ENCODE assay signal across 8 cellular contexts in the genomic region with DNA sequence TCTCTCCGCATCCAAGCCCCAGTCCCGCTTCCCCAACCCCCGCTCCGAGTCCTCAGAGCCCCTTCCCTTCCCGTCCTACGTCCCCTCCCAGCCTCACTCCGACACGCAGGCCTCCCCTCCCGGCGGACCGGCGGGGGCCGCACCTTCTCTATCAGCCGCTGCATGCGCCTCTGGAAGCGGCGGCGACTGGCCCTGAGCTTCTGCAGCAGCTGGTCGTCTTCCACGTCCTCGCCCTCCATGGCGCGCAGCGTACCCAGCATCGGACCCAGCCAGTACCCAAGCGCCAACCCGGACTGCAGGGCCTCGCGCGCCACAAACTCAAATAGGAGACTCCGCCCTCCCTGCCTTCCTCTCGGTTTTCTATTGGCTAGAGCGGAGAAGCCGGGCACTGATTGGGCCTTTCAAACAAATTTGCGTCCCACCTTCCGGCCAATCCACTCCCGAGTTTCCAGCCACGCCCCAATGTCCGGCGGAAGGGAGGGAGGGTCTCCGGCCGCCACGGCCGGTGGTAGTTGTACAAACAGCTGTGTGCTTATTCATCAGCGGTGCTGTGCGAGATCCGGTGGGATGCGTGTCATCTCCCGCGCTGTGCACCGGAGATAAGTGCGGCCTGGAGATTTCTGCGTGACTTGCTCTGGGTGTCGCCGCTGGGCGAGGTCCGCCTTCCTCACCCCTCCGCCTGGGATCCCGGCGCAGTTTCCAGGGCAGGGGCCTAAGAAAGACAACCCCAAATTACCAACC. TPM values are rescaled to one million over a fixed set of nuclear protein-coding genes. Genes with fewer than 3 reads are reported as not detected.
DNase-seq lines count a peak whose midpoint lies in the region; ATAC-seq and TF ChIP-seq lines count a peak whose summit lies in the region.

A gene with protein sequence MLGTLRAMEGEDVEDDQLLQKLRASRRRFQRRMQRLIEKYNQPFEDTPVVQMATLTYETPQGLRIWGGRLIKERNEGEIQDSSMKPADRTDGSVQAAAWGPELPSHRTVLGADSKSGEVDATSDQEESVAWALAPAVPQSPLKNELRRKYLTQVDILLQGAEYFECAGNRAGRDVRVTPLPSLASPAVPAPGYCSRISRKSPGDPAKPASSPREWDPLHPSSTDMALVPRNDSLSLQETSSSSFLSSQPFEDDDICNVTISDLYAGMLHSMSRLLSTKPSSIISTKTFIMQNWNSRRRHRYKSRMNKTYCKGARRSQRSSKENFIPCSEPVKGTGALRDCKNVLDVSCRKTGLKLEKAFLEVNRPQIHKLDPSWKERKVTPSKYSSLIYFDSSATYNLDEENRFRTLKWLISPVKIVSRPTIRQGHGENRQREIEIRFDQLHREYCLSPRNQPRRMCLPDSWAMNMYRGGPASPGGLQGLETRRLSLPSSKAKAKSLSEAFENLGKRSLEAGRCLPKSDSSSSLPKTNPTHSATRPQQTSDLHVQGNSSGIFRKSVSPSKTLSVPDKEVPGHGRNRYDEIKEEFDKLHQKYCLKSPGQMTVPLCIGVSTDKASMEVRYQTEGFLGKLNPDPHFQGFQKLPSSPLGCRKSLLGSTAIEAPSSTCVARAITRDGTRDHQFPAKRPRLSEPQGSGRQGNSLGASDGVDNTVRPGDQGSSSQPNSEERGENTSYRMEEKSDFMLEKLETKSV (minus strand): TSS at position 295 of the 741 bp plus-strand sequence. CDS start 35 bp downstream, at position 260.

- TF ChIP-seq EP300 in SK-N-SH (IDR thresholded peaks at IDR 0.05; ENCODE audit: borderline replicate concordance in 1 of 2, low read depth in 1 of 2, low read length in 1 of 2), result peak; percentile 12 to 27; a peak in 1 of 4 replicates

- H3K9me3 ChIP-seq in SK-N-SH (no peaks in the 10 kb centered on the region), osteoblast (ENCODE audit: low read depth, low read length) (no peaks in the 10 kb centered on the region), thymus (ENCODE audit: control insufficient read depth) (no peaks in the 10 kb centered on the region)

- peak; percentile 95 for ATAC-seq in HG02610 (IDR thresholded peaks at IDR 0.05; ENCODE audit: unreplicated experiment)

- H3K4me2 ChIP-seq in SK-N-SH (peak within 1 kb of the TSS; percentile 96), osteoblast (ENCODE audit: insufficient read depth, low read length) (peak within 1 kb of the TSS; percentile 98)

- DNase-seq in GM10248 (ENCODE audit: extremely low spot score) (peak; percentile 99), NCI-H1092 (lab: John Stamatoyannopoulos, UW) (peak; percentile 94), SK-N-SH (peak; percentile 99), glomerular endothelial cell (ENCODE audit: extremely low read depth, low read depth, low spot score) (peak; percentile 87), osteoblast (ENCODE audit: insufficient read length, low spot score, missing footprints) (peak; percentile 99)
- peak; percentile 97 for DNase-seq in activated naive CD4-positive, alpha-beta T cell treated with anti-CD3 and anti-CD28 coated beads, Interleukin-2, amount 10 ng/mL, durations not matched to agents 7 days and 5 days

- H3K4me3 ChIP-seq in SK-N-SH (ENCODE audit: low read depth in 2 of 2, low read length in 1 of 2) (peak within 1 kb of the TSS; percentile 92 to 93), osteoblast (ENCODE audit: insufficient read depth, low read length) (peak within 1 kb of the TSS; percentile 92), thymus (ENCODE audit: low read length) (peak within 1 kb of the TSS; percentile 88)

- H4K20me1 ChIP-seq in SK-N-SH (ENCODE audit: insufficient read depth) (peaks cover 19% of the 10 kb centered on the region; the same call in 1 of the 2 replicates), osteoblast (ENCODE audit: insufficient read depth, low read length) (no peaks in the 10 kb centered on the region)

- H3K79me2 ChIP-seq in SK-N-SH (ENCODE audit: insufficient read depth), result peaks cover 50% of the 10 kb centered on the region
- H3K79me2 ChIP-seq in osteoblast (ENCODE audit: insufficient read depth, low read length), result peaks cover 48% of the 10 kb centered on the region

- no peaks in the 10 kb centered on the region for H3K27me3 ChIP-seq in SK-N-SH (ENCODE audit: insufficient read depth)
- no peaks in the 10 kb centered on the region for H3K27me3 ChIP-seq in osteoblast (ENCODE audit: insufficient read depth, low read length)
- no peaks in the 10 kb centered on the region for H3K27me3 ChIP-seq in thymus (ENCODE audit: control insufficient read depth, insufficient read depth)

- peaks cover 10 to 21% of the 10 kb centered on the region in 2 experiments for H3K36me3 ChIP-seq in SK-N-SH (replicated peaks in 1 of 2; ENCODE audit: control insufficient read depth in 1 of 2, insufficient read depth in 2 of 2, low read length in 1 of 2)
- peaks cover 24% of the 10 kb centered on the region for H3K36me3 ChIP-seq in osteoblast (ENCODE audit: insufficient read depth, low read length)
- H3K36me3 ChIP-seq in thymus (ENCODE audit: control insufficient read depth, insufficient read depth), result peaks cover 14% of the 10 kb centered on the region

- H3K4me1 Mint-ChIP-seq in activated naive CD4-positive, alpha-beta T cell treated with anti-CD3 and anti-CD28 coated beads, Interleukin-2, amount 10 ng/mL, durations not matched to agents 7 days and 5 days, result peaks cover 62% of the 10 kb centered on the region

- peaks cover 11 to 20% of the 10 kb centered on the region in 2 experiments; a peak in 2 of 4 replicates for H3K4me1 ChIP-seq in SK-N-SH (ENCODE audit: control insufficient read depth in 1 of 2, insufficient read depth in 2 of 2, low read depth in 1 of 2, low read length in 1 of 2)
- peaks cover 28% of the 10 kb centered on the region for H3K4me1 ChIP-seq in osteoblast (ENCODE audit: insufficient read depth, low read length)
- peaks cover 17% of the 10 kb centered on the region for H3K4me1 ChIP-seq in thymus (ENCODE audit: control insufficient read depth, insufficient read depth, low read length)

- peaks cover 8% of the 10 kb centered on the region for H3K27me3 Mint-ChIP-seq in activated naive CD4-positive, alpha-beta T cell treated with anti-CD3 and anti-CD28 coated beads, Interleukin-2, amount 10 ng/mL, durations not matched to agents 7 days and 5 days

- H3K27ac Mint-ChIP-seq in activated naive CD4-positive, alpha-beta T cell treated with anti-CD3 and anti-CD28 coated beads, Interleukin-2, amount 10 ng/mL, durations not matched to agents 7 days and 5 days, result peak within 1 kb of the TSS; percentile 89

- H3K36me3 Mint-ChIP-seq in activated naive CD4-positive, alpha-beta T cell treated with anti-CD3 and anti-CD28 coated beads, Interleukin-2, amount 10 ng/mL, durations not matched to agents 7 days and 5 days, result peaks cover 45% of the 10 kb centered on the region

- WGBS in SK-N-SH (ENCODE audit: low lambda C conversion rate), result 2% methylated on average over 51 of the region's 60 CpGs
- under 1% methylated on average over 60 of the region's 60 CpGs for WGBS in thymus

- no peaks in the 10 kb centered on the region for H3K9me2 ChIP-seq in SK-N-SH

- TF ChIP-seq RAD21 in SK-N-SH (IDR thresholded peaks at IDR 0.05; ENCODE audit: low read length), result no peak

- peaks cover 3% of the 10 kb centered on the region for H3F3A ChIP-seq in SK-N-SH (replicated peaks; ENCODE audit: insufficient read depth)

- peak within 1 kb of the TSS; percentile 88 for H3K9ac ChIP-seq in SK-N-SH

- TF ChIP-seq CTCF in GM10248 (IDR thresholded peaks at IDR 0.05; ENCODE audit: control extremely low read depth, extremely low read depth, low read depth, missing control alignments) (no peak), SK-N-SH (IDR thresholded peaks at IDR 0.05) (no peak), osteoblast (IDR thresholded peaks at IDR 0.05; ENCODE audit: extremely low read depth, low read depth, low read length) (no peak)

- H3K9me3 Mint-ChIP-seq in activated naive CD4-positive, alpha-beta T cell treated with anti-CD3 and anti-CD28 coated beads, Interleukin-2, amount 10 ng/mL, durations not matched to agents 7 days and 5 days, result no peaks in the 10 kb centered on the region

- CTCF ChIA-PET in GM10248 (lab: Yijun Ruan, JAX), result interaction anchor here (1.6 kb wide), 1 partner anchor 9 kb away, joined by 4 read pairs; no protein-coding TSS in a partner anchor
- CTCF ChIA-PET in SK-N-SH (lab: Yijun Ruan, JAX), result interaction anchor here (0.7 to 1.5 kb wide), 2 partner anchors 10 to 20 kb away, joined by 3 read pairs; no protein-coding TSS in a partner anchor
- CTCF ChIA-PET in activated naive CD4-positive, alpha-beta T cell treated with anti-CD3 and anti-CD28 coated beads, Interleukin-2, amount 10 ng/mL, durations not matched to agents 7 days and 5 days (lab: Charles Lee), result interaction anchor here (1.4 kb wide), 1 partner anchor 13 kb away, joined by 4 read pairs; no protein-coding TSS in a partner anchor

- H3K27ac ChIP-seq in SK-N-SH (ENCODE audit: low read depth in 2 of 2, low read length in 1 of 2) (peak within 1 kb of the TSS; percentile 63 to 86), osteoblast (ENCODE audit: low read depth, low read length) (peak within 1 kb of the TSS; percentile 75), thymus (ENCODE audit: low read depth) (peak within 1 kb of the TSS; percentile 69)

- peak within 1 kb of the TSS; percentile 90 for H3K4me3 Mint-ChIP-seq in activated naive CD4-positive, alpha-beta T cell treated with anti-CD3 and anti-CD28 coated beads, Interleukin-2, amount 10 ng/mL, durations not matched to agents 7 days and 5 days

- peak within 1 kb of the TSS; percentile 99 for H2AFZ ChIP-seq in SK-N-SH (ENCODE audit: low read depth)
- peak within 1 kb of the TSS; percentile 93 for H2AFZ ChIP-seq in osteoblast (ENCODE audit: low read length)

- POLR2A ChIA-PET in GM10248 (lab: Yijun Ruan, JAX), result interaction anchor here (0.6 kb wide), 1 partner anchor 190 kb away, joined by 3 read pairs; no protein-coding TSS in a partner anchor
- POLR2A ChIA-PET in SK-N-SH (lab: Yijun Ruan, JAX), result interaction anchor here (0.7 kb wide), 3 partner anchors 13 to 1304 kb away, joined by 3 read pairs; no protein-coding TSS in a partner anchor

RNA-seq across cellular contexts. Expression of the gene that starts here (rescaled TPM):
- polyA plus RNA-seq in SK-N-SH (2012; rRNA removed), result 13.2 and 16.5 TPM in 2 replicates
- 7.6 and 9.8 TPM in 2 replicates for polyA plus RNA-seq in SK-N-SH (2012; cell fraction: cytosol; rRNA removed)
- polyA plus RNA-seq in SK-N-SH (2012; cell fraction: nucleus; rRNA removed), result 45.0 and 52.3 TPM in 2 replicates
- 4.3 and 7.9 TPM in 2 replicates for total RNA-seq in glomerular endothelial cell
- 2.9 and 3.5 TPM in 2 replicates for total RNA-seq in osteoblast
- polyA plus RNA-seq in thymus, result 5.8 TPM

Comparison
In these comparisons a context has a peak if more than half of its experiments do, and no peak if none do; other contexts are left out.
1. Peak in every context shown above with its lines: DNase-seq, ATAC-seq, H3K4me3 ChIP-seq and H3K27ac ChIP-seq.